15 cellular contexts compared by ENCODE assay signal in the genomic region with DNA sequence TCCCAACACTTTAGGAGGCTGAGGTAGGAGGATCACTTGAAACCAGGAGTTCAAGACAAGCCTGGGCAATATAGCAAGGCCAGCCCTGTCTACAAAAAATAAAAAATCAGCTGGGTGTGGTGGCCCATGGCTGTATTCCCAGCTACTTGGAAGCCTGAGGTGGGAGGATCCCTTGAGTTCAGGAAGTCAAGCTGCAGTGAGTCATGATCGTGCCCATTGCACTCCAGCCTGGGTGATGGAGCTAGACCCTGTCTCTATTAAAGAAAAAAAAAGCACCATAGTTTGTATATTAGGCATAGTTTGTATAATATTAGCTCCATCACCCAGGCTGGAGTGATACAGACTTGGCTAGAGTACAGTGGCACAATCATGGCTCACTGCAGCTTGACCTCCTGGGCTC. TPM values are rescaled to one million over a fixed set of nuclear protein-coding genes. Genes with fewer than 3 reads are reported as not detected.
DNase-seq lines count a peak whose midpoint lies in the region; ATAC-seq and TF ChIP-seq lines count a peak whose summit lies in the region.
"Had no signal": no experiment of that assay in that cellular context is flagged by ENCODE, and none has a peak within 500 bp of the region (broad histone marks: within the 10 kb centered on the region; RNA-seq: fewer than 3 reads in every experiment).

No MANE protein-coding gene starts in this region.

- no peaks in the 10 kb centered on the region for H3K27me3 Mint-ChIP-seq in Calu3 (ENCODE audit: unreplicated experiment)
- H3K27me3 Mint-ChIP-seq: activated CD4-positive, alpha-beta memory T cell treated with anti-CD3 and anti-CD28 coated beads for 36 hours had no signal

- no peak overlapping the region for H3K27ac Mint-ChIP-seq in Calu3 (ENCODE audit: unreplicated experiment)
- H3K27ac Mint-ChIP-seq: activated CD4-positive, alpha-beta memory T cell treated with anti-CD3 and anti-CD28 coated beads for 36 hours; nephron had no signal

- no peak overlapping the region for H3K4me3 Mint-ChIP-seq in Calu3 (ENCODE audit: low read depth, unreplicated experiment)
- H3K4me3 Mint-ChIP-seq: activated CD4-positive, alpha-beta memory T cell treated with anti-CD3 and anti-CD28 coated beads for 36 hours; CD8-positive, alpha-beta memory T cell; nephron had no signal

- H3K4me3 ChIP-seq in left lung = no peak overlapping the region
- no peak overlapping the region for H3K4me3 ChIP-seq in WERI-Rb-1 (ENCODE audit: low read depth, low read length)
- H3K4me3 ChIP-seq: ascending aorta, suprapubic skin had no signal

- H3K27me3 ChIP-seq in left lung (no peaks in the 10 kb centered on the region), WERI-Rb-1 (ENCODE audit: insufficient read depth, low read depth, severe bottlenecking) (no peaks in the 10 kb centered on the region)
- H3K27me3 ChIP-seq: ascending aorta, suprapubic skin had no signal

- H3K36me3 Mint-ChIP-seq in Calu3 (ENCODE audit: insufficient read depth, unreplicated experiment) = no peaks in the 10 kb centered on the region
- H3K36me3 Mint-ChIP-seq: activated CD4-positive, alpha-beta memory T cell treated with anti-CD3 and anti-CD28 coated beads for 36 hours; CD8-positive, alpha-beta memory T cell had no signal

- H3K36me3 ChIP-seq in left lung (no peaks in the 10 kb centered on the region), WERI-Rb-1 (no peaks in the 10 kb centered on the region)
- H3K36me3 ChIP-seq: ascending aorta, suprapubic skin had no signal

- CTCF ChIA-PET in Calu3 (lab: Charles Lee) = interaction anchor here (1.2 to 1.4 kb wide), 2 partner anchors 15 to 113 kb away, joined by 3 read pairs; no protein-coding TSS in a partner anchor

- H3K9me3 ChIP-seq in left lung (no peaks in the 10 kb centered on the region), WERI-Rb-1 (ENCODE audit: severe bottlenecking) (no peaks in the 10 kb centered on the region)
- H3K9me3 ChIP-seq: ascending aorta, suprapubic skin had no signal

- no peaks in the 10 kb centered on the region for H3K4me1 Mint-ChIP-seq in Calu3 (ENCODE audit: low read depth, unreplicated experiment)
- H3K4me1 Mint-ChIP-seq: CD8-positive, alpha-beta memory T cell; nephron had no signal

- no peaks in the 10 kb centered on the region for H3K4me1 ChIP-seq in left lung
- H3K4me1 ChIP-seq: ascending aorta, suprapubic skin had no signal

- BruUV-seq in Calu3 (replicated peaks; lab: Mats Ljungman, UMichigan) = no TSS peak

- DNase-seq in Calu3 (peak; percentile 52), NCI-H226 (peak; percentile 91), dermis microvascular lymphatic vessel endothelial cell (ENCODE audit: low read depth in 2 of 2) (peak; percentile 11 to 77), left lung (peak in 1 of 2 donors; percentile 37), NCI-H510A treated with DMSO at 0.1 percent for 48 hours (lab: John Stamatoyannopoulos, UW) (no peak), NCI-H526 (lab: John Stamatoyannopoulos, UW) (no peak), WERI-Rb-1 (no peak)
- DNase-seq: activated CD4-positive, alpha-beta memory T cell treated with anti-CD3 and anti-CD28 coated beads for 36 hours; CD8-positive, alpha-beta memory T cell; hippocampal formation; NCI-H1694 had no signal

- no peaks in the 10 kb centered on the region for H3K9me3 Mint-ChIP-seq in Calu3 (ENCODE audit: low read depth, unreplicated experiment)
- H3K9me3 Mint-ChIP-seq: activated CD4-positive, alpha-beta memory T cell treated with anti-CD3 and anti-CD28 coated beads for 36 hours; CD8-positive, alpha-beta memory T cell; nephron had no signal

- intact Hi-C loops in Calu3 (cut with micrococcal nuclease; ENCODE audit: unreplicated experiment) = no loop called here
- intact Hi-C loops in left lung (cut with DNase I) = no loop called here

- TF ChIP-seq CTCF in Calu3 (IDR thresholded peaks at IDR 0.05; ENCODE audit: unreplicated experiment) (no peak), left lung (IDR thresholded peaks at IDR 0.05) (no peak), WERI-Rb-1 (IDR thresholded peaks at IDR 0.05; ENCODE audit: low read depth, low read length) (no peak)

- ATAC-seq in left lung (peak; percentile 88), HG02852 (IDR thresholded peaks at IDR 0.05; ENCODE audit: unreplicated experiment) (no peak)

- H3K27ac ChIP-seq in left lung (no peak overlapping the region), WERI-Rb-1 (no peak overlapping the region)
- H3K27ac ChIP-seq: ascending aorta, suprapubic skin had no signal

RNA-seq across cellular contexts. Expression of a gene that starts 9.6 kb away (rescaled TPM):
- 3.9 and 4.0 TPM in 2 replicates for total RNA-seq in Calu3 (2022)
- total RNA-seq in dermis microvascular lymphatic vessel endothelial cell = 1.8 and 1.9 TPM in 2 replicates
- 1 to 10 TPM; 5.9 to 7.0 TPM for total RNA-seq in left lung
- total RNA-seq: activated CD4-positive, alpha-beta memory T cell treated with anti-CD3 and anti-CD28 coated beads for 36 hours; ascending aorta; CD8-positive, alpha-beta memory T cell had no signal

RNA-seq across cellular contexts. Expression of a gene that starts 29.6 kb away (rescaled TPM):
- 120 and 124 TPM in 2 replicates for total RNA-seq in Calu3 (2022)
- total RNA-seq in dermis microvascular lymphatic vessel endothelial cell = 20.2 and 22.9 TPM in 2 replicates
- total RNA-seq in left lung = 10 to 100 TPM; 42.0 to 45.4 TPM

RNA-seq across cellular contexts. Expression of a gene that starts 30.1 kb away (rescaled TPM):
- total RNA-seq in Calu3 (2022) = 52.6 and 68.9 TPM in 2 replicates
- 22.4 and 52.5 TPM in 2 replicates for total RNA-seq in dermis microvascular lymphatic vessel endothelial cell
- total RNA-seq in left lung = 10 to 100 TPM in 1 of 2 donors, 1 to 10 TPM in 1; 1.6 to 12.1 TPM
- total RNA-seq: ascending aorta had no signal

Comparison
In these comparisons a context has a peak if more than half of its experiments do, and no peak if none do; other contexts are left out.
1. DNase-seq: peak in Calu3 (single experiment), NCI-H226 (single experiment) and dermis microvascular lymphatic vessel endothelial cell (2 of 2); none in NCI-H510A treated with DMSO at 0.1 percent for 48 hours (single experiment), NCI-H526 (0 of 2) and WERI-Rb-1 (single experiment).